In genomic region chr7:107967420-107967819, GRCh38 we compare ENCODE assay signal across 17 cellular contexts. TPM values are rescaled to one million over a fixed set of nuclear protein-coding genes. Genes with fewer than 3 reads are reported as not detected.
DNase-seq lines count a peak whose midpoint lies in the region; ATAC-seq and TF ChIP-seq lines count a peak whose summit lies in the region.
"Had no signal": no experiment of that assay in that cellular context is flagged by ENCODE, and none has a peak within 500 bp of the region (broad histone marks: within the 10 kb centered on the region; RNA-seq: fewer than 3 reads in every experiment).

No MANE protein-coding gene starts in this region.

- H3K27me3 ChIP-seq in heart left ventricle (no peaks in the 10 kb centered on the region), esophagus muscularis mucosa (no peaks in the 10 kb centered on the region), smooth muscle cell (ENCODE audit: low read depth) (no peaks in the 10 kb centered on the region)
- H3K27me3 ChIP-seq: stomach had no signal

- TF ChIP-seq CTCF in heart left ventricle (IDR thresholded peaks at IDR 0.05), result no peak
- TF ChIP-seq CTCF in esophagus muscularis mucosa (IDR thresholded peaks at IDR 0.05), result no peak
- TF ChIP-seq CTCF in smooth muscle cell (IDR thresholded peaks at IDR 0.05; ENCODE audit: borderline replicate concordance, insufficient read depth, poor library complexity, severe bottlenecking), result no peak
- no peak for TF ChIP-seq CTCF in glutamatergic neuron (IDR thresholded peaks at IDR 0.05; ENCODE audit: partially characterized antibody, unreplicated experiment)

- H3K4me3 Mint-ChIP-seq in glutamatergic neuron (ENCODE audit: unreplicated experiment), result no peak overlapping the region
- H3K4me3 Mint-ChIP-seq: activated CD4-positive, alpha-beta memory T cell treated with anti-CD3 and anti-CD28 coated beads, Interleukin-2, amount 10 ng/mL, durations not matched to agents 7 days and 5 days; activated naive CD4-positive, alpha-beta T cell treated with anti-CD3 and anti-CD28 coated beads, Interleukin-2, amount 10 ng/mL, durations not matched to agents 7 days and 5 days; activated T-cell treated with anti-CD3 and anti-CD28 coated beads, Interleukin-2, amount 50 U/mL, for 24 hours; CD4-positive, CD25-positive, alpha-beta regulatory T cell had no signal

- H3K27ac Mint-ChIP-seq in glutamatergic neuron (ENCODE audit: unreplicated experiment), result no peak overlapping the region
- H3K27ac Mint-ChIP-seq: activated CD4-positive, alpha-beta memory T cell treated with anti-CD3 and anti-CD28 coated beads, Interleukin-2, amount 10 ng/mL, durations not matched to agents 7 days and 5 days; activated naive CD4-positive, alpha-beta T cell treated with anti-CD3 and anti-CD28 coated beads, Interleukin-2, amount 10 ng/mL, durations not matched to agents 7 days and 5 days; activated T-cell treated with anti-CD3 and anti-CD28 coated beads, Interleukin-2, amount 50 U/mL, for 24 hours; CD4-positive, CD25-positive, alpha-beta regulatory T cell had no signal

- H4K20me1 ChIP-seq in smooth muscle cell (ENCODE audit: low read depth), result peaks cover 58% of the 10 kb centered on the region

- no peak for ATAC-seq in heart left ventricle
- no peak for ATAC-seq in left ventricle myocardium superior
- ATAC-seq in GM18909 (IDR thresholded peaks at IDR 0.05; ENCODE audit: poor library complexity, unreplicated experiment), result no peak
- no peak for ATAC-seq in HG02623 (IDR thresholded peaks at IDR 0.05; ENCODE audit: unreplicated experiment)

- H3K9me3 ChIP-seq in heart left ventricle (no peaks in the 10 kb centered on the region), esophagus muscularis mucosa (no peaks in the 10 kb centered on the region), smooth muscle cell (replicated peaks; ENCODE audit: low read depth) (no peaks in the 10 kb centered on the region)
- H3K9me3 ChIP-seq: stomach had no signal

- H3K36me3 Mint-ChIP-seq in glutamatergic neuron (ENCODE audit: unreplicated experiment), result no peaks in the 10 kb centered on the region
- H3K36me3 Mint-ChIP-seq: activated naive CD4-positive, alpha-beta T cell treated with anti-CD3 and anti-CD28 coated beads, Interleukin-2, amount 10 ng/mL, durations not matched to agents 7 days and 5 days; CD4-positive, CD25-positive, alpha-beta regulatory T cell had no signal

- TF ChIP-seq EP300 in esophagus muscularis mucosa (IDR thresholded peaks at IDR 0.05), result no peak

- H2AFZ ChIP-seq in smooth muscle cell (ENCODE audit: low read depth), result no peak overlapping the region
- H2AFZ ChIP-seq: GM23248 had no signal

- H3K4me1 ChIP-seq in heart left ventricle (peaks cover 0 to 59% (median 42%) of the 10 kb centered on the region in 12 donors), esophagus muscularis mucosa (peaks cover 46 to 64% (median 53%) of the 10 kb centered on the region in 4 donors), smooth muscle cell (ENCODE audit: low read depth) (peaks cover 18% of the 10 kb centered on the region)

- H3K4me2 ChIP-seq in smooth muscle cell, result no peak overlapping the region

- H3F3A ChIP-seq in smooth muscle cell (ENCODE audit: low read depth), result peaks cover 19% of the 10 kb centered on the region

- no peaks in the 10 kb centered on the region for H3K9me3 Mint-ChIP-seq in glutamatergic neuron (ENCODE audit: unreplicated experiment)
- H3K9me3 Mint-ChIP-seq: activated CD4-positive, alpha-beta memory T cell treated with anti-CD3 and anti-CD28 coated beads, Interleukin-2, amount 10 ng/mL, durations not matched to agents 7 days and 5 days; activated naive CD4-positive, alpha-beta T cell treated with anti-CD3 and anti-CD28 coated beads, Interleukin-2, amount 10 ng/mL, durations not matched to agents 7 days and 5 days; activated T-cell treated with anti-CD3 and anti-CD28 coated beads, Interleukin-2, amount 50 U/mL, for 24 hours; CD4-positive, CD25-positive, alpha-beta regulatory T cell had no signal

- H3K4me1 Mint-ChIP-seq in glutamatergic neuron (ENCODE audit: low read depth, unreplicated experiment), result no peaks in the 10 kb centered on the region
- H3K4me1 Mint-ChIP-seq: activated CD4-positive, alpha-beta memory T cell treated with anti-CD3 and anti-CD28 coated beads, Interleukin-2, amount 10 ng/mL, durations not matched to agents 7 days and 5 days; activated naive CD4-positive, alpha-beta T cell treated with anti-CD3 and anti-CD28 coated beads, Interleukin-2, amount 10 ng/mL, durations not matched to agents 7 days and 5 days; CD4-positive, CD25-positive, alpha-beta regulatory T cell had no signal

- H3K27ac ChIP-seq in heart left ventricle (peak overlapping the region in 11 of 12 donors; percentile 6 to 84 (median 67)), esophagus muscularis mucosa (replicated peaks in 1 of 4) (peak overlapping the region; percentile 54 to 84 (median 66)), smooth muscle cell (ENCODE audit: low read depth) (peak overlapping the region; percentile 77)

- H3K36me3 ChIP-seq in heart left ventricle, result peaks cover 0 to 71% (median 41%) of the 10 kb centered on the region in 9 donors
- peaks cover 0 to 48% (median 39%) of the 10 kb centered on the region in 4 donors for H3K36me3 ChIP-seq in esophagus muscularis mucosa
- H3K36me3 ChIP-seq in smooth muscle cell (ENCODE audit: low read depth), result peaks cover 23% of the 10 kb centered on the region

- no peak for TF ChIP-seq POLR2A in heart left ventricle (IDR thresholded peaks at IDR 0.05)
- TF ChIP-seq POLR2A in esophagus muscularis mucosa (IDR thresholded peaks at IDR 0.05; ENCODE audit: low read depth), result no peak

- DNase-seq in heart left ventricle (no peak), left ventricle myocardium superior (no peak), NCI-H748 (lab: John Stamatoyannopoulos, UW; ENCODE audit: unreplicated experiment) (peak; percentile 68), esophagus muscularis mucosa (ENCODE audit: extremely low spot score) (no peak), smooth muscle cell (lab: John Stamatoyannopoulos, UW; ENCODE audit: unreplicated experiment) (no peak), glutamatergic neuron (no peak)
- DNase-seq: activated CD4-positive, alpha-beta memory T cell treated with anti-CD3 and anti-CD28 coated beads, Interleukin-2, amount 10 ng/mL, durations not matched to agents 7 days and 5 days; activated naive CD4-positive, alpha-beta T cell treated with anti-CD3 and anti-CD28 coated beads, Interleukin-2, amount 10 ng/mL, durations not matched to agents 7 days and 5 days; activated T-cell treated with anti-CD3 and anti-CD28 coated beads, Interleukin-2, amount 50 U/mL, for 24 hours; CD4-positive, CD25-positive, alpha-beta regulatory T cell; NCI-H2171; RPMI8226; stomach had no signal

- peaks cover 2% of the 10 kb centered on the region for H3K27me3 Mint-ChIP-seq in glutamatergic neuron (ENCODE audit: unreplicated experiment)
- H3K27me3 Mint-ChIP-seq: activated naive CD4-positive, alpha-beta T cell treated with anti-CD3 and anti-CD28 coated beads, Interleukin-2, amount 10 ng/mL, durations not matched to agents 7 days and 5 days had no signal

- intact Hi-C loops in heart left ventricle (cut with DNase I) (loop anchor here in 3 of 10 donors (2.0 to 5.0 kb wide), 3 partner anchors 35 to 45 kb away; partner anchors contain the start of gene LAMB1 (in 1 of the 3)), left ventricle myocardium superior (cut with micrococcal nuclease) (no loop called here), esophagus muscularis mucosa (cut with DNase I) (no loop called here)

- peaks cover 22% of the 10 kb centered on the region for H3K79me2 ChIP-seq in smooth muscle cell (ENCODE audit: low read depth)

- WGBS in heart left ventricle, 4 donors, result 71 to 77% (median 75%) methylated on average over 4 of the region's 4 CpGs
- WGBS in esophagus muscularis mucosa, result 97% methylated on average over 4 of the region's 4 CpGs
- 94% methylated on average over 4 of the region's 4 CpGs for WGBS in smooth muscle cell (ENCODE audit: low lambda C conversion rate)

- H3K4me3 ChIP-seq in heart left ventricle (no peak overlapping the region), esophagus muscularis mucosa (no peak overlapping the region), smooth muscle cell (no peak overlapping the region)
- H3K4me3 ChIP-seq: GM23248, stomach had no signal

- no peak overlapping the region for H3K9ac ChIP-seq in smooth muscle cell (ENCODE audit: low read depth)
- H3K9ac ChIP-seq: GM23248 had no signal

RNA-seq across cellular contexts. Expression of gene LAMB1, which starts 35.5 kb away (rescaled TPM):
- total RNA-seq in heart left ventricle (100 to 1,000 TPM in 2 of 9 donors, 10 to 100 TPM in 7; 29.1 to 121 (median 58.0) TPM), left ventricle myocardium superior (56.1 TPM), esophagus muscularis mucosa (100 to 1,000 TPM; 167 to 240 (median 219) TPM), smooth muscle cell (244 and 306 TPM in 2 replicates), glutamatergic neuron (ENCODE audit: unreplicated experiment) (326 TPM)
- polyA plus RNA-seq in heart left ventricle (10 to 100 TPM; 51.6 to 53.2 TPM), smooth muscle cell (191 and 246 TPM in 2 replicates)
- total RNA-seq: activated CD4-positive, alpha-beta memory T cell treated with anti-CD3 and anti-CD28 coated beads, Interleukin-2, amount 10 ng/mL, durations not matched to agents 7 days and 5 days; T-helper 1 cell treated with Interleukin-12 subunit alpha and Interleukin-12 subunit beta and Interleukin-4 antibody, amounts not matched to agents 30 ng/mL and 1 ng/mL, for 36 hours had no signal
